1 cellular context compared by ENCODE assay signal in the genomic region with DNA sequence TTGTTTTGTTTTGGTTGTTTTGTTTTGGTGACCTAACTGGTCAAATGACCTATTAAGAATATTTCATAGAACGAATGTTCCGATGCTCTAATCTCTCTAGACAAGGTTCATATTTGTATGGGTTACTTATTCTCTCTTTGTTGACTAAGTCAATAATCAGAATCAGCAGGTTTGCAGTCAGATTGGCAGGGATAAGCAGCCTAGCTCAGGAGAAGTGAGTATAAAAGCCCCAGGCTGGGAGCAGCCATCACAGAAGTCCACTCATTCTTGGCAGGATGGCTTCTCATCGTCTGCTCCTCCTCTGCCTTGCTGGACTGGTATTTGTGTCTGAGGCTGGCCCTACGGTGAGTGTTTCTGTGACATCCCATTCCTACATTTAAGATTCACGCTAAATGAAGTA.
TF ChIP-seq lines count a peak whose summit lies in the region.

A gene (plus strand): TSS at position 250 of the 400 bp plus-strand sequence. CDS start 26 bp downstream, at position 276.

TF ChIP-seq in HepG2, 621 proteins besides CTCF, POLR2A, EP300 and RAD21 (continued from another document and continues in another):
- TF ChIP-seq, protein P1, sequence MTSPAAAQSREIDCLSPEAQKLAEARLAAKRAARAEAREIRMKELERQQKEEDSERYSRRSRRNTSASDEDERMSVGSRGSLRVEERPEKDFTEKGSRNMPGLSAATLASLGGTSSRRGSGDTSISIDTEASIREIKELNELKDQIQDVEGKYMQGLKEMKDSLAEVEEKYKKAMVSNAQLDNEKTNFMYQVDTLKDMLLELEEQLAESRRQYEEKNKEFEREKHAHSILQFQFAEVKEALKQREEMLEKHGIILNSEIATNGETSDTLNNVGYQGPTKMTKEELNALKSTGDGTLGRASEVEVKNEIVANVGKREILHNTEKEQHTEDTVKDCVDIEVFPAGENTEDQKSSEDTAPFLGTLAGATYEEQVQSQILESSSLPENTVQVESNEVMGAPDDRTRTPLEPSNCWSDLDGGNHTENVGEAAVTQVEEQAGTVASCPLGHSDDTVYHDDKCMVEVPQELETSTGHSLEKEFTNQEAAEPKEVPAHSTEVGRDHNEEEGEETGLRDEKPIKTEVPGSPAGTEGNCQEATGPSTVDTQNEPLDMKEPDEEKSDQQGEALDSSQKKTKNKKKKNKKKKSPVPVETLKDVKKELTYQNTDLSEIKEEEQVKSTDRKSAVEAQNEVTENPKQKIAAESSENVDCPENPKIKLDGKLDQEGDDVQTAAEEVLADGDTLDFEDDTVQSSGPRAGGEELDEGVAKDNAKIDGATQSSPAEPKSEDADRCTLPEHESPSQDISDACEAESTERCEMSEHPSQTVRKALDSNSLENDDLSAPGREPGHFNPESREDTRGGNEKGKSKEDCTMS (CRISPR knock-in tag; conservative IDR thresholded peaks at IDR 0.05) = no peak
- TF ChIP-seq ARNT (IDR thresholded peaks at IDR 0.05) (no peak), CAMTA2 (CRISPR knock-in tag; IDR thresholded peaks at IDR 0.05; ENCODE audit: borderline replicate concordance) (no peak), ATRX (CRISPR knock-in tag; IDR thresholded peaks at IDR 0.05; ENCODE audit: borderline replicate concordance) (no peak), ZNF484 (CRISPR knock-in tag; IDR thresholded peaks at IDR 0.05; ENCODE audit: borderline replicate concordance, low read depth) (no peak), ZSCAN25 (CRISPR knock-in tag; IDR thresholded peaks at IDR 0.05) (0 out of 2 replicates have a peak, but pooled peaks have one; percentile 41), ZEB1 (IDR thresholded peaks at IDR 0.05; ENCODE audit: insufficient replicate concordance, low read depth) (no peak), ZNF768 (CRISPR knock-in tag; IDR thresholded peaks at IDR 0.05) (no peak), YEATS2 (CRISPR knock-in tag; IDR thresholded peaks at IDR 0.05; ENCODE audit: borderline replicate concordance) (no peak), FIP1L1 (IDR thresholded peaks at IDR 0.05; ENCODE audit: borderline replicate concordance, insufficient read depth, low read depth, low read length) (no peak), SP2 (CRISPR knock-in tag; IDR thresholded peaks at IDR 0.05) (no peak), IRX3 (CRISPR knock-in tag; IDR thresholded peaks at IDR 0.05; ENCODE audit: borderline replicate concordance, low read depth) (no peak), ZNF878 (CRISPR knock-in tag; IDR thresholded peaks at IDR 0.05) (no peak), ZBTB20 (CRISPR knock-in tag; IDR thresholded peaks at IDR 0.05; ENCODE audit: borderline replicate concordance, low read depth) (0 out of 2 replicates have a peak, but pooled peaks have one; percentile 15), SNAI1 (CRISPR knock-in tag; IDR thresholded peaks at IDR 0.05; ENCODE audit: borderline replicate concordance) (no peak), CBX2 (IDR thresholded peaks at IDR 0.05; ENCODE audit: low read depth, low read length) (no peak), CBX2 (CRISPR knock-in tag; IDR thresholded peaks at IDR 0.05; ENCODE audit: low read depth) (no peak), MTF1 (CRISPR knock-in tag; IDR thresholded peaks at IDR 0.05) (no peak), HDAC1 (CRISPR knock-in tag; IDR thresholded peaks at IDR 0.05) (no peak), RFX1 (IDR thresholded peaks at IDR 0.05) (no peak), WIZ (CRISPR knock-in tag; IDR thresholded peaks at IDR 0.05) (no peak), RXRA (CRISPR knock-in tag; IDR thresholded peaks at IDR 0.05) (no peak; the same call in 1 of the 2 replicates), TBX2 (CRISPR knock-in tag; IDR thresholded peaks at IDR 0.05; ENCODE audit: borderline replicate concordance) (0 out of 2 replicates have a peak, but pooled peaks have one; percentile 25), ZNF557 (CRISPR knock-in tag; IDR thresholded peaks at IDR 0.05) (no peak), ZFP37 (CRISPR knock-in tag; IDR thresholded peaks at IDR 0.05; ENCODE audit: borderline replicate concordance) (no peak), JARID2 (CRISPR knock-in tag; IDR thresholded peaks at IDR 0.05; ENCODE audit: insufficient replicate concordance) (no peak), TOPORS (CRISPR knock-in tag; IDR thresholded peaks at IDR 0.05) (no peak), ZNF720 (CRISPR knock-in tag; IDR thresholded peaks at IDR 0.05) (no peak), AGO2 (optimal IDR thresholded peaks at IDR 0.05; ENCODE audit: low read depth, low read length) (no peak), SAFB2 (CRISPR knock-in tag; IDR thresholded peaks at IDR 0.05; ENCODE audit: borderline replicate concordance, low read depth) (no peak), ISL2 (CRISPR knock-in tag; IDR thresholded peaks at IDR 0.05) (peak; percentile 82), RARA (CRISPR knock-in tag; IDR thresholded peaks at IDR 0.05) (peak; percentile 64), ZNF160 (CRISPR knock-in tag; IDR thresholded peaks at IDR 0.05) (0 out of 2 replicates have a peak, but pooled peaks have one; percentile 73), THAP11 (CRISPR knock-in tag; IDR thresholded peaks at IDR 0.05) (0 out of 2 replicates have a peak, but pooled peaks have one; percentile 15), CREB1 (IDR thresholded peaks at IDR 0.05) (no peak), CREB1 (CRISPR knock-in tag; IDR thresholded peaks at IDR 0.05) (peak; percentile 56; the same call in 1 of the 2 replicates), ZNF329 (CRISPR knock-in tag; IDR thresholded peaks at IDR 0.05; ENCODE audit: low read depth) (no peak)
- TF ChIP-seq, protein P2, sequence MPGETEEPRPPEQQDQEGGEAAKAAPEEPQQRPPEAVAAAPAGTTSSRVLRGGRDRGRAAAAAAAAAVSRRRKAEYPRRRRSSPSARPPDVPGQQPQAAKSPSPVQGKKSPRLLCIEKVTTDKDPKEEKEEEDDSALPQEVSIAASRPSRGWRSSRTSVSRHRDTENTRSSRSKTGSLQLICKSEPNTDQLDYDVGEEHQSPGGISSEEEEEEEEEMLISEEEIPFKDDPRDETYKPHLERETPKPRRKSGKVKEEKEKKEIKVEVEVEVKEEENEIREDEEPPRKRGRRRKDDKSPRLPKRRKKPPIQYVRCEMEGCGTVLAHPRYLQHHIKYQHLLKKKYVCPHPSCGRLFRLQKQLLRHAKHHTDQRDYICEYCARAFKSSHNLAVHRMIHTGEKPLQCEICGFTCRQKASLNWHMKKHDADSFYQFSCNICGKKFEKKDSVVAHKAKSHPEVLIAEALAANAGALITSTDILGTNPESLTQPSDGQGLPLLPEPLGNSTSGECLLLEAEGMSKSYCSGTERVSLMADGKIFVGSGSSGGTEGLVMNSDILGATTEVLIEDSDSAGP (CRISPR knock-in tag; IDR thresholded peaks at IDR 0.05; ENCODE audit: borderline replicate concordance) = no peak; the same call in 1 of the 2 replicates
- TF ChIP-seq, protein P3, sequence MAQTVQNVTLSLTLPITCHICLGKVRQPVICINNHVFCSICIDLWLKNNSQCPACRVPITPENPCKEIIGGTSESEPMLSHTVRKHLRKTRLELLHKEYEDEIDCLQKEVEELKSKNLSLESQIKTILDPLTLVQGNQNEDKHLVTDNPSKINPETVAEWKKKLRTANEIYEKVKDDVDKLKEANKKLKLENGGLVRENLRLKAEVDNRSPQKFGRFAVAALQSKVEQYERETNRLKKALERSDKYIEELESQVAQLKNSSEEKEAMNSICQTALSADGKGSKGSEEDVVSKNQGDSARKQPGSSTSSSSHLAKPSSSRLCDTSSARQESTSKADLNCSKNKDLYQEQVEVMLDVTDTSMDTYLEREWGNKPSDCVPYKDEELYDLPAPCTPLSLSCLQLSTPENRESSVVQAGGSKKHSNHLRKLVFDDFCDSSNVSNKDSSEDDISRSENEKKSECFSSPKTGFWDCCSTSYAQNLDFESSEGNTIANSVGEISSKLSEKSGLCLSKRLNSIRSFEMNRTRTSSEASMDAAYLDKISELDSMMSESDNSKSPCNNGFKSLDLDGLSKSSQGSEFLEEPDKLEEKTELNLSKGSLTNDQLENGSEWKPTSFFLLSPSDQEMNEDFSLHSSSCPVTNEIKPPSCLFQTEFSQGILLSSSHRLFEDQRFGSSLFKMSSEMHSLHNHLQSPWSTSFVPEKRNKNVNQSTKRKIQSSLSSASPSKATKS (CRISPR knock-in tag; IDR thresholded peaks at IDR 0.05) = no peak
- TF ChIP-seq, protein P4, sequence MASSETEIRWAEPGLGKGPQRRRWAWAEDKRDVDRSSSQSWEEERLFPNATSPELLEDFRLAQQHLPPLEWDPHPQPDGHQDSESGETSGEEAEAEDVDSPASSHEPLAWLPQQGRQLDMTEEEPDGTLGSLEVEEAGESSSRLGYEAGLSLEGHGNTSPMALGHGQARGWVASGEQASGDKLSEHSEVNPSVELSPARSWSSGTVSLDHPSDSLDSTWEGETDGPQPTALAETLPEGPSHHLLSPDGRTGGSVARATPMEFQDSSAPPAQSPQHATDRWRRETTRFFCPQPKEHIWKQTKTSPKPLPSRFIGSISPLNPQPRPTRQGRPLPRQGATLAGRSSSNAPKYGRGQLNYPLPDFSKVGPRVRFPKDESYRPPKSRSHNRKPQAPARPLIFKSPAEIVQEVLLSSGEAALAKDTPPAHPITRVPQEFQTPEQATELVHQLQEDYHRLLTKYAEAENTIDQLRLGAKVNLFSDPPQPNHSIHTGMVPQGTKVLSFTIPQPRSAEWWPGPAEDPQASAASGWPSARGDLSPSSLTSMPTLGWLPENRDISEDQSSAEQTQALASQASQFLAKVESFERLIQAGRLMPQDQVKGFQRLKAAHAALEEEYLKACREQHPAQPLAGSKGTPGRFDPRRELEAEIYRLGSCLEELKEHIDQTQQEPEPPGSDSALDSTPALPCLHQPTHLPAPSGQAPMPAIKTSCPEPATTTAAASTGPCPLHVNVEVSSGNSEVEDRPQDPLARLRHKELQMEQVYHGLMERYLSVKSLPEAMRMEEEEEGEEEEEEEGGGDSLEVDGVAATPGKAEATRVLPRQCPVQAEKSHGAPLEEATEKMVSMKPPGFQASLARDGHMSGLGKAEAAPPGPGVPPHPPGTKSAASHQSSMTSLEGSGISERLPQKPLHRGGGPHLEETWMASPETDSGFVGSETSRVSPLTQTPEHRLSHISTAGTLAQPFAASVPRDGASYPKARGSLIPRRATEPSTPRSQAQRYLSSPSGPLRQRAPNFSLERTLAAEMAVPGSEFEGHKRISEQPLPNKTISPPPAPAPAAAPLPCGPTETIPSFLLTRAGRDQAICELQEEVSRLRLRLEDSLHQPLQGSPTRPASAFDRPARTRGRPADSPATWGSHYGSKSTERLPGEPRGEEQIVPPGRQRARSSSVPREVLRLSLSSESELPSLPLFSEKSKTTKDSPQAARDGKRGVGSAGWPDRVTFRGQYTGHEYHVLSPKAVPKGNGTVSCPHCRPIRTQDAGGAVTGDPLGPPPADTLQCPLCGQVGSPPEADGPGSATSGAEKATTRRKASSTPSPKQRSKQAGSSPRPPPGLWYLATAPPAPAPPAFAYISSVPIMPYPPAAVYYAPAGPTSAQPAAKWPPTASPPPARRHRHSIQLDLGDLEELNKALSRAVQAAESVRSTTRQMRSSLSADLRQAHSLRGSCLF (CRISPR knock-in tag; IDR thresholded peaks at IDR 0.05; ENCODE audit: borderline replicate concordance) = no peak
- TF ChIP-seq, protein P5, sequence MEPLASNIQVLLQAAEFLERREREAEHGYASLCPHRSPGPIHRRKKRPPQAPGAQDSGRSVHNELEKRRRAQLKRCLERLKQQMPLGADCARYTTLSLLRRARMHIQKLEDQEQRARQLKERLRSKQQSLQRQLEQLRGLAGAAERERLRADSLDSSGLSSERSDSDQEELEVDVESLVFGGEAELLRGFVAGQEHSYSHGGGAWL (CRISPR knock-in tag; IDR thresholded peaks at IDR 0.05) = no peak
- TF ChIP-seq, protein P6, sequence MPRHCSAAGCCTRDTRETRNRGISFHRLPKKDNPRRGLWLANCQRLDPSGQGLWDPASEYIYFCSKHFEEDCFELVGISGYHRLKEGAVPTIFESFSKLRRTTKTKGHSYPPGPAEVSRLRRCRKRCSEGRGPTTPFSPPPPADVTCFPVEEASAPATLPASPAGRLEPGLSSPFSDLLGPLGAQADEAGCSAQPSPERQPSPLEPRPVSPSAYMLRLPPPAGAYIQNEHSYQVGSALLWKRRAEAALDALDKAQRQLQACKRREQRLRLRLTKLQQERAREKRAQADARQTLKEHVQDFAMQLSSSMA (CRISPR knock-in tag; IDR thresholded peaks at IDR 0.05) = no peak
- TF ChIP-seq, protein P7, sequence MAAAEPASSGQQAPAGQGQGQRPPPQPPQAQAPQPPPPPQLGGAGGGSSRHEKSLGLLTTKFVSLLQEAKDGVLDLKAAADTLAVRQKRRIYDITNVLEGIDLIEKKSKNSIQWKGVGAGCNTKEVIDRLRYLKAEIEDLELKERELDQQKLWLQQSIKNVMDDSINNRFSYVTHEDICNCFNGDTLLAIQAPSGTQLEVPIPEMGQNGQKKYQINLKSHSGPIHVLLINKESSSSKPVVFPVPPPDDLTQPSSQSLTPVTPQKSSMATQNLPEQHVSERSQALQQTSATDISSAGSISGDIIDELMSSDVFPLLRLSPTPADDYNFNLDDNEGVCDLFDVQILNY (CRISPR knock-in tag; conservative IDR thresholded peaks at IDR 0.05) = no peak
- TF ChIP-seq, protein P8, sequence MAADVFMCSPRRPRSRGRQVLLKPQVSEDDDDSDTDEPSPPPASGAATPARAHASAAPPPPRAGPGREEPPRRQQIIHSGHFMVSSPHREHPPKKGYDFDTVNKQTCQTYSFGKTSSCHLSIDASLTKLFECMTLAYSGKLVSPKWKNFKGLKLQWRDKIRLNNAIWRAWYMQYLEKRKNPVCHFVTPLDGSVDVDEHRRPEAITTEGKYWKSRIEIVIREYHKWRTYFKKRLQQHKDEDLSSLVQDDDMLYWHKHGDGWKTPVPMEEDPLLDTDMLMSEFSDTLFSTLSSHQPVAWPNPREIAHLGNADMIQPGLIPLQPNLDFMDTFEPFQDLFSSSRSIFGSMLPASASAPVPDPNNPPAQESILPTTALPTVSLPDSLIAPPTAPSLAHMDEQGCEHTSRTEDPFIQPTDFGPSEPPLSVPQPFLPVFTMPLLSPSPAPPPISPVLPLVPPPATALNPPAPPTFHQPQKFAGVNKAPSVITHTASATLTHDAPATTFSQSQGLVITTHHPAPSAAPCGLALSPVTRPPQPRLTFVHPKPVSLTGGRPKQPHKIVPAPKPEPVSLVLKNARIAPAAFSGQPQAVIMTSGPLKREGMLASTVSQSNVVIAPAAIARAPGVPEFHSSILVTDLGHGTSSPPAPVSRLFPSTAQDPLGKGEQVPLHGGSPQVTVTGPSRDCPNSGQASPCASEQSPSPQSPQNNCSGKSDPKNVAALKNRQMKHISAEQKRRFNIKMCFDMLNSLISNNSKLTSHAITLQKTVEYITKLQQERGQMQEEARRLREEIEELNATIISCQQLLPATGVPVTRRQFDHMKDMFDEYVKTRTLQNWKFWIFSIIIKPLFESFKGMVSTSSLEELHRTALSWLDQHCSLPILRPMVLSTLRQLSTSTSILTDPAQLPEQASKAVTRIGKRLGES (CRISPR knock-in tag; IDR thresholded peaks at IDR 0.05; ENCODE audit: borderline replicate concordance) = no peak
- TF ChIP-seq, protein P9, sequence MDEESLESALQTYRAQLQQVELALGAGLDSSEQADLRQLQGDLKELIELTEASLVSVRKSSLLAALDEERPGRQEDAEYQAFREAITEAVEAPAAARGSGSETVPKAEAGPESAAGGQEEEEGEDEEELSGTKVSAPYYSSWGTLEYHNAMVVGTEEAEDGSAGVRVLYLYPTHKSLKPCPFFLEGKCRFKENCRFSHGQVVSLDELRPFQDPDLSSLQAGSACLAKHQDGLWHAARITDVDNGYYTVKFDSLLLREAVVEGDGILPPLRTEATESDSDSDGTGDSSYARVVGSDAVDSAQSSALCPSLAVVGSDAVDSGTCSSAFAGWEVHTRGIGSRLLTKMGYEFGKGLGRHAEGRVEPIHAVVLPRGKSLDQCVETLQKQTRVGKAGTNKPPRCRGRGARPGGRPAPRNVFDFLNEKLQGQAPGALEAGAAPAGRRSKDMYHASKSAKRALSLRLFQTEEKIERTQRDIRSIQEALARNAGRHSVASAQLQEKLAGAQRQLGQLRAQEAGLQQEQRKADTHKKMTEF (CRISPR knock-in tag; IDR thresholded peaks at IDR 0.05) = peak; percentile 71; the same call in 1 of the 2 replicates
